In the genomic region with DNA sequence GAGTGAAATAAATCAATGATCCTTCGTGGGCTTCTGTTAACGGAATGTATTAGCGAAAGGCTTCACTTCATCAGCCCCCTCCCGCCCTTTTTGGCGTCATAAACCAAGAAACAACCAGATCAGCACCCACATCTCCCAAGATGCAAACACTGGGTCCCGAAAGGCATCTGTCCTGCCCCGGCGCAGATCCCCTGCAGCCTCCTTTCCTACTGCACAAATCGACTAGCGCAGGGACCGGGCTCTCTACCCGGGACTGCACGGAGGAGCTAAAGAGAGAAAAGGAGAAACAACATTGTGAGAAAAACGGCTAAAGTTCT, we compare ENCODE assay signal across 8 cellular contexts. TPM values are rescaled to one million over a fixed set of nuclear protein-coding genes. Genes with fewer than 3 reads are reported as not detected.
DNase-seq lines count a peak whose midpoint lies in the region; ATAC-seq, FAIRE-seq and TF ChIP-seq lines count a peak whose summit lies in the region.

No MANE protein-coding gene starts in this region.

- H3K36me3 ChIP-seq in PC-9 (ENCODE audit: low read depth), result no peaks in the 10 kb centered on the region
- H3K36me3 ChIP-seq in esophagus squamous epithelium, result peaks cover 0 to 8% (median 0%) of the 10 kb centered on the region in 3 donors
- H3K36me3 ChIP-seq in ovary, result no peaks in the 10 kb centered on the region

- H4K20me1 ChIP-seq in PC-9 (ENCODE audit: insufficient read depth), result no peaks in the 10 kb centered on the region

- no peak for TF ChIP-seq CTCF in HFF-Myc (IDR thresholded peaks at IDR 0.05; ENCODE audit: low read depth, low read length, missing control alignments)
- TF ChIP-seq CTCF in PC-9 (conservative IDR thresholded peaks at IDR 0.05), result no peak
- TF ChIP-seq CTCF in esophagus squamous epithelium (IDR thresholded peaks at IDR 0.05), result no peak
- TF ChIP-seq CTCF in ovary (IDR thresholded peaks at IDR 0.05), result no peak

- no peak for FAIRE-seq in HTR-8/SVneo (lab: Jason Lieb, UNC)

- peak overlapping the region; percentile 43 for H3K27ac ChIP-seq in PC-9
- peak overlapping the region; percentile 92 to 96 (median 94) for H3K27ac ChIP-seq in esophagus squamous epithelium
- peak overlapping the region; percentile 37 to 78 for H3K27ac ChIP-seq in ovary

- ATAC-seq in GM18498 (IDR thresholded peaks at IDR 0.05; ENCODE audit: unreplicated experiment), result peak; percentile 25

- H3K27me3 ChIP-seq in PC-9 (ENCODE audit: insufficient read depth, low read depth), result no peaks in the 10 kb centered on the region
- no peaks in the 10 kb centered on the region for H3K27me3 ChIP-seq in esophagus squamous epithelium
- H3K27me3 ChIP-seq in ovary, result no peaks in the 10 kb centered on the region

- intact Hi-C loops in PC-9 (cut with micrococcal nuclease; ENCODE audit: unreplicated experiment) (loop anchor here (1.0 to 5.0 kb wide), 4 partner anchors 13 to 255 kb away; a partner anchor contains a TSS), esophagus squamous epithelium (cut with DNase I) (no loop called here), ovary (cut with DNase I) (loop anchor here in 1 of 4 donors (10.0 kb wide), 1 partner anchor 252 kb away; a partner anchor contains a TSS)

- 2 to 5% methylated on average over 14 of the region's 14 CpGs for WGBS in esophagus squamous epithelium, 2 donors
- WGBS in ovary, 3 donors, result 0 to 1% (median 0%) methylated on average over 14 of the region's 14 CpGs

- peaks cover 21% of the 10 kb centered on the region for H3K79me2 ChIP-seq in PC-9 (ENCODE audit: low read depth)

- no peaks in the 10 kb centered on the region for H3K9me2 ChIP-seq in PC-9 (ENCODE audit: insufficient read depth)

- H3K9me3 ChIP-seq in PC-9 (ENCODE audit: insufficient read depth, low read depth) (no peaks in the 10 kb centered on the region), esophagus squamous epithelium (no peaks in the 10 kb centered on the region), ovary (no peaks in the 10 kb centered on the region)

- peaks cover 31% of the 10 kb centered on the region for H3K4me1 ChIP-seq in PC-9 (replicated peaks; ENCODE audit: insufficient read depth)
- peaks cover 0 to 35% (median 7%) of the 10 kb centered on the region in 3 donors for H3K4me1 ChIP-seq in esophagus squamous epithelium
- H3K4me1 ChIP-seq in ovary (ENCODE audit: insufficient read depth), result peaks cover 2% of the 10 kb centered on the region

- H3K4me2 ChIP-seq in PC-9, result peak overlapping the region; percentile 87

- POLR2A ChIA-PET in PC-9 (lab: Charles Lee; ENCODE audit: unreplicated experiment), result interaction anchor here (0.6 to 1.9 kb wide), 12 partner anchors 9 to 973 kb away, joined by 3 to 33 read pairs (median 6); a partner anchor contains a TSS

- BruUV-seq in PC-9 (replicated peaks; lab: Mats Ljungman, UMichigan), result TSS peak; percentile 92

- H3F3A ChIP-seq in PC-9 (ENCODE audit: insufficient read depth, low read depth), result 0 out of 2 replicates have a peak, but pooled peaks cover 6% of the 10 kb centered on the region

- TF ChIP-seq POLR2A in esophagus squamous epithelium (IDR thresholded peaks at IDR 0.05) (no peak), ovary (IDR thresholded peaks at IDR 0.05) (no peak)

- DNase-seq in HFF-Myc (ENCODE audit: extremely low read depth, low read depth), result no peak
- DNase-seq in PC-9, result no peak
- no peak for DNase-seq in esophagus squamous epithelium (lab: John Stamatoyannopoulos, UW)
- no peak for DNase-seq in ovary
- DNase-seq in HTR-8/SVneo (ENCODE audit: insufficient read length, low spot score), result no peak
- DNase-seq in stimulated activated CD4-positive, alpha-beta T cell treated with anti-CD3 and anti-CD28 coated beads, Interleukin-12 subunit alpha, Interleukin-12 subunit beta, amount 100 ng/mL, for 4 hours, result no peak
- DNase-seq in NCI-H1436 treated with DMSO at 0.1 percent for 48 hours (lab: John Stamatoyannopoulos, UW), result no peak

- TF ChIP-seq EP300 in ovary (IDR thresholded peaks at IDR 0.05), result no peak

- CTCF ChIA-PET in PC-9 (lab: Charles Lee), result interaction anchor here (0.5 to 2.1 kb wide), 5 partner anchors 14 to 192 kb away, joined by 3 to 9 read pairs (median 3); no protein-coding TSS in a partner anchor

- peak overlapping the region; percentile 91 for H3K4me3 ChIP-seq in HFF-Myc (replicated peaks; ENCODE audit: low read depth, low read length)
- H3K4me3 ChIP-seq in PC-9, result peak overlapping the region; percentile 76
- peak overlapping the region; percentile 71 to 98 (median 86) for H3K4me3 ChIP-seq in esophagus squamous epithelium
- H3K4me3 ChIP-seq in ovary, result peak overlapping the region; percentile 96

- H2AFZ ChIP-seq in PC-9, result peak overlapping the region; percentile 100

RNA-seq across cellular contexts. Expression of a gene that starts 0.6 kb away (rescaled TPM):
- total RNA-seq in PC-9 (2021) (16.0 and 16.7 TPM in 2 replicates), esophagus squamous epithelium (100 to 1,000 TPM in 3 of 4 donors, 10 to 100 TPM in 1; 81.4 to 142 (median 120) TPM), ovary (10 to 100 TPM; 19.7 to 34.1 (median 25.7) TPM)
- 10 to 100 TPM in 1 of 2 donors, 1 to 10 TPM in 1; 8.6 to 10.7 TPM for polyA plus RNA-seq in ovary

Comparison
In these comparisons a context has a peak if more than half of its experiments do, and no peak if none do; other contexts are left out.
1. H3K27ac ChIP-seq: peak in every context shown above with its lines; median percentile 94 in esophagus squamous epithelium; 58 in ovary; 43 in PC-9.